In the genomic region with DNA sequence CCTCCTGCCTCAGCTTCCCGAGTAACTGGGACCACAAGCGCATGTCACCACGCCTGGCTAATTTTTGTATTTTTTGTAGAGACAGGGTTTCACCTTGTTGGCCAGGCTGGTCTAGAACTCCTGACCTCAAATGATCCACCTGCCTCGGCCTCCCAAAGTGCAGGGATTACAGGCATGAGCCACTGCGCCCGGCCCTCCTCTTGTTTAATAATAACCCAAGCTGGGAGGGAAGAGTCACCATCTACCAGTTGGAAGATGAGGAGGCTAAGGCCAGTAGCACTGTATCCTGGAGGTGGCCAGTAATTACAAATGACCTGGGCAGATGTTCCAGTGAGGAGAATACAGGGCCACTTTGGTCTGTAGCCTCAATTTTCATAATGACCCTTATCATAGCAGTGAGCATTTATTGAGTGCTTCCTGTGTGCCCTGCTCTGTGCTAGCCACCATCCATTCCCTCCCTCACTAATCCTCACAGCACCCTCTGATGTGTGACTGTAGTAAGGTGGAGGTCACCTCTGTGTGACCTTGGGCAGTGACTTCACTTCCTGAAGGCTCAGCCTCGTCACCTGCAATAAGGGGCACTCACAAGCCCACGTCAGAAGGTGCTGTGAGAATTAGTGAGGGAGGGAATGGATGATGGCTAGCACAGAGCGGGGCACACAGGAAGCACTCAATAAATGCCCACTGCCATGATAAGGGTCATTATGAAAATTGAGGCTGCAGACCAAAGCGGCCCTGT, we compare ENCODE assay signal across 15 cellular contexts.
DNase-seq lines count a peak whose midpoint lies in the region; ATAC-seq, FAIRE-seq and TF ChIP-seq lines count a peak whose summit lies in the region.
"Had no signal": no experiment of that assay in that cellular context is flagged by ENCODE, and none has a peak within 500 bp of the region (broad histone marks: within the 10 kb centered on the region; RNA-seq: fewer than 3 reads in every experiment).

No MANE protein-coding gene starts in this region.

- no peak for FAIRE-seq in A549 (lab: Jason Lieb, UNC)

- H3K4me1 ChIP-seq in A549, result peaks cover 68% of the 10 kb centered on the region
- H3K4me1 ChIP-seq in mucosa of rectum (ENCODE audit: control insufficient read depth in 2 of 2, insufficient read depth in 2 of 2, low read length in 2 of 2), result peaks cover 45 to 57% of the 10 kb centered on the region in 2 donors
- peaks cover 57% of the 10 kb centered on the region for H3K4me1 ChIP-seq in osteoblast (ENCODE audit: insufficient read depth, low read length)

- no peak for TF ChIP-seq EP300 in A549 (IDR thresholded peaks at IDR 0.05)

- TF ChIP-seq POLR2A in A549 (IDR thresholded peaks at IDR 0.05; ENCODE audit: low read length), result no peak
- peak; percentile 36 for TF ChIP-seq POLR2A in GM18505 (IDR thresholded peaks at IDR 0.05; ENCODE audit: borderline replicate concordance, extremely low read depth, insufficient read depth, insufficient read length)

- no peak overlapping the region for H3K4me3 ChIP-seq in A549
- H3K4me3 ChIP-seq in mucosa of rectum (ENCODE audit: low read length in 2 of 2), result no peak overlapping the region
- no peak overlapping the region for H3K4me3 ChIP-seq in osteoblast (ENCODE audit: insufficient read depth, low read length)
- H3K4me3 ChIP-seq: lung had no signal

- peaks cover 14% of the 10 kb centered on the region for H4K20me1 ChIP-seq in osteoblast (ENCODE audit: insufficient read depth, low read length)

- H3K79me2 ChIP-seq in osteoblast (ENCODE audit: insufficient read depth, low read length), result peaks cover 25% of the 10 kb centered on the region

- DNase-seq in A549 (ENCODE audit: low read depth in 1 of 2, low spot score in 1 of 2) (no peak), RWPE1 (ENCODE audit: low spot score) (no peak), osteoblast (ENCODE audit: insufficient read length, low spot score, missing footprints) (no peak), pons (ENCODE audit: low spot score) (no peak)
- no peak for DNase-seq in NK-92 treated with Interleukin-12 subunit alpha and Interleukin-12 subunit beta, amount 100 ng/mL, for 24 hours (lab: John Stamatoyannopoulos, UW)
- DNase-seq: activated CD4-positive, alpha-beta T cell treated with anti-CD3 and anti-CD28 coated beads, Interleukin-2, amount 50 U/mL, for 1 hour; activated T-cell treated with anti-CD3 and anti-CD28 coated beads, Interleukin-2, amount 50 U/mL, for 24 hours; DMS153; NCI-H2029 treated with DMSO at 0.1 percent for 48 hours; stimulated activated naive CD8-positive, alpha-beta T cell treated with anti-CD3 and anti-CD28 coated beads, Interleukin-15, Interleukin-2, amounts not matched to agents 100 U/mL and 50 U/mL, for 24 hours; T1000 had no signal

- H3K27ac ChIP-seq in A549 (peak overlapping the region; percentile 88 to 90), RWPE1 (peak overlapping the region; percentile 69), mucosa of rectum (ENCODE audit: low read depth in 2 of 2, low read length in 2 of 2) (peak overlapping the region; percentile 11 to 41), osteoblast (ENCODE audit: low read depth, low read length) (no peak overlapping the region)

- WGBS in A549 (ENCODE audit: missing lambda C conversion rate), result 96% methylated on average over 9 of the region's 10 CpGs

- H3K9me3 ChIP-seq in A549, result no peaks in the 10 kb centered on the region
- no peaks in the 10 kb centered on the region for H3K9me3 ChIP-seq in mucosa of rectum (ENCODE audit: control insufficient read depth in 2 of 2, low read length in 2 of 2)
- no peaks in the 10 kb centered on the region for H3K9me3 ChIP-seq in osteoblast (ENCODE audit: low read depth, low read length)

- TF ChIP-seq CTCF in A549 (IDR thresholded peaks at IDR 0.05) (no peak), RWPE1 (conservative IDR thresholded peaks at IDR 0.05; ENCODE audit: low read depth) (no peak), osteoblast (IDR thresholded peaks at IDR 0.05; ENCODE audit: extremely low read depth, low read depth, low read length) (no peak)

- POLR2A ChIA-PET in A549 (lab: Yijun Ruan, JAX) (no interaction called here), RWPE1 (lab: Yijun Ruan, JAX; ENCODE audit: low non-redundant PET) (no interaction called here)

- no peak for ATAC-seq in A549
- no peak for ATAC-seq in GM18505 (IDR thresholded peaks at IDR 0.05; ENCODE audit: unreplicated experiment)
- no peak for ATAC-seq in GM18867 (IDR thresholded peaks at IDR 0.05; ENCODE audit: unreplicated experiment)
- ATAC-seq: stimulated activated naive CD8-positive, alpha-beta T cell treated with anti-CD3 and anti-CD28 coated beads, Interleukin-15, Interleukin-2, amounts not matched to agents 100 U/mL and 50 U/mL, for 24 hours had no signal

- CTCF ChIA-PET in A549 (lab: Yijun Ruan, JAX), result interaction anchor here (1.7 kb wide), 1 partner anchor 10 kb away, joined by 14 read pairs; no protein-coding TSS in a partner anchor
- CTCF ChIA-PET in RWPE1 (lab: Yijun Ruan, JAX), result interaction anchor here (1.0 kb wide), 1 partner anchor 41 kb away, joined by 3 read pairs; no protein-coding TSS in a partner anchor

- H2AFZ ChIP-seq in osteoblast (ENCODE audit: low read length), result no peak overlapping the region

- H3K4me2 ChIP-seq in A549 (peak overlapping the region; percentile 55; the same call in 2 of the 3 replicates), osteoblast (ENCODE audit: insufficient read depth, low read length) (no peak overlapping the region)

- H3K36me3 ChIP-seq in mucosa of rectum (ENCODE audit: control insufficient read depth in 2 of 2, insufficient read depth in 2 of 2, low read length in 2 of 2) (peaks cover 4 to 11% of the 10 kb centered on the region in 2 donors), osteoblast (ENCODE audit: insufficient read depth, low read length) (no peaks in the 10 kb centered on the region)

- no peaks in the 10 kb centered on the region for H3K27me3 ChIP-seq in mucosa of rectum (ENCODE audit: control insufficient read depth in 2 of 2, insufficient read depth in 2 of 2, low read length in 2 of 2)
- H3K27me3 ChIP-seq in osteoblast (ENCODE audit: insufficient read depth, low read length), result no peaks in the 10 kb centered on the region

- H3K9ac ChIP-seq in mucosa of rectum (ENCODE audit: low read depth in 1 of 2, low read length in 2 of 2), result no peak overlapping the region

- no peak for TF ChIP-seq RAD21 in A549 (conservative IDR thresholded peaks at IDR 0.05 in 1 of 2, IDR thresholded peaks at IDR 0.05 in 1 of 2)

TF ChIP-seq in A549, 52 proteins besides CTCF, POLR2A, EP300 and RAD21:
- TF ChIP-seq GATA3 (IDR thresholded peaks at IDR 0.05; ENCODE audit: borderline replicate concordance) (no peak), ZC3H11A (IDR thresholded peaks at IDR 0.05) (no peak), KDM1A (IDR thresholded peaks at IDR 0.05; ENCODE audit: low read depth) (no peak)
